9 cellular contexts compared by ENCODE assay signal in genomic region chr16:29876186-29876577, GRCh38. TPM values are rescaled to one million over a fixed set of nuclear protein-coding genes. Genes with fewer than 3 reads are reported as not detected.
DNase-seq lines count a peak whose midpoint lies in the region; ATAC-seq, FAIRE-seq and TF ChIP-seq lines count a peak whose summit lies in the region.
"Had no signal": no experiment of that assay in that cellular context is flagged by ENCODE, and none has a peak within 500 bp of the region (broad histone marks: within the 10 kb centered on the region; RNA-seq: fewer than 3 reads in every experiment).

No MANE protein-coding gene starts in this region.

- H3K4me3 Mint-ChIP-seq in CD4-positive, CD25-positive, alpha-beta regulatory T cell, result peak overlapping the region in 3 of 4 donors; percentile 69 to 83 (median 77)
- H3K4me3 Mint-ChIP-seq in IgD-negative memory B cell, result peak overlapping the region in 3 of 4 donors; percentile 41 to 84 (median 63)

- TF ChIP-seq RAD21 in H1 (IDR thresholded peaks at IDR 0.05 in 1 of 2, conservative IDR thresholded peaks at IDR 0.05 in 1 of 2; ENCODE audit: low read depth in 2 of 2, low read length in 2 of 2), result no peak

- H3K14ac ChIP-seq in H1 (ENCODE audit: insufficient read length), result no peak overlapping the region
- H3K14ac ChIP-seq in neuronal stem cell (ENCODE audit: low read length), result no peak overlapping the region

- no peaks in the 10 kb centered on the region for H3K9me3 ChIP-seq in CD4-positive, CD25-positive, alpha-beta regulatory T cell (ENCODE audit: control insufficient read depth in 2 of 2, low read length in 2 of 2)
- no peaks in the 10 kb centered on the region for H3K9me3 ChIP-seq in H1 (ENCODE audit: insufficient read depth in 2 of 2, low read depth in 1 of 2, low read length in 1 of 2)
- peaks cover 0 to 3% of the 10 kb centered on the region in 2 donors for H3K9me3 ChIP-seq in neuronal stem cell (replicated peaks in 1 of 2; ENCODE audit: control insufficient read depth in 2 of 2, insufficient read depth in 1 of 2, low read depth in 1 of 2, low read length in 2 of 2)

- no peak for TF ChIP-seq EP300 in H1 (IDR thresholded peaks at IDR 0.05; ENCODE audit: borderline replicate concordance in 1 of 2, low read depth in 2 of 2, low read length in 2 of 2)

- H3K23me2 ChIP-seq in H1 (ENCODE audit: low read depth, low read length), result peaks cover 7% of the 10 kb centered on the region; the same call in 1 of the 2 replicates

- FAIRE-seq in H1 (lab: Jason Lieb, UNC), result no peak

- no peak overlapping the region for H3K23ac ChIP-seq in H1 (ENCODE audit: insufficient read length)
- H3K23ac ChIP-seq in neuronal stem cell (ENCODE audit: low read depth, low read length, poor library complexity), result no peak overlapping the region

- H3K79me1 ChIP-seq in H1 (ENCODE audit: low read depth, low read length) (no peaks in the 10 kb centered on the region), neuronal stem cell (ENCODE audit: low read depth, low read length) (no peaks in the 10 kb centered on the region)

- POLR2A ChIA-PET in H1 (lab: Charles Lee; ENCODE audit: partially characterized antibody), result interaction anchor here (0.7 to 2.2 kb wide), 4 partner anchors 13 to 161 kb away, joined by 4 to 15 read pairs (median 5); partner anchors contain the start of genes ASPHD1, CDIPT and SEZ6L2

- no peak overlapping the region for H3K4ac ChIP-seq in H1 (replicated peaks; ENCODE audit: insufficient read length, low read depth, low read length)
- H3K4ac ChIP-seq in neuronal stem cell (ENCODE audit: low read length), result no peak overlapping the region

- H3K4me1 ChIP-seq in CD4-positive, CD25-positive, alpha-beta regulatory T cell (ENCODE audit: control insufficient read depth, insufficient read depth, low read length, poor library complexity, severe bottlenecking), result peaks cover 16% of the 10 kb centered on the region
- H3K4me1 ChIP-seq in H1 (replicated peaks in 1 of 4; ENCODE audit: control insufficient read depth in 3 of 4, insufficient read depth in 4 of 4, low read length in 3 of 4), result peaks cover 0 to 11% (median 7%) of the 10 kb centered on the region in 4 experiments; a peak in 5 of 7 replicates
- H3K4me1 ChIP-seq in neuronal stem cell (ENCODE audit: control insufficient read depth in 2 of 2, insufficient read depth in 1 of 2, low read depth in 1 of 2, low read length in 2 of 2), result peaks cover 0 to 2% of the 10 kb centered on the region in 2 donors

- CTCF ChIA-PET in H1 (lab: Charles Lee; ENCODE audit: partially characterized antibody), result interaction anchor here (0.8 to 3.5 kb wide), 2 partner anchors 12 to 145 kb away, joined by 3 to 10 read pairs; partner anchors contain the start of gene CDIPT

- in situ Hi-C loops in GM13976 (cut with MboI; ENCODE audit: low sequenced_read_pairs, unreplicated experiment), result no loop called here

- H3K36me3 Mint-ChIP-seq in CD4-positive, CD25-positive, alpha-beta regulatory T cell, result no peaks in the 10 kb centered on the region
- no peaks in the 10 kb centered on the region for H3K36me3 Mint-ChIP-seq in IgD-negative memory B cell

- H3K18ac ChIP-seq in H1 (ENCODE audit: extremely low read depth, low read length), result no peak overlapping the region
- peak overlapping the region; percentile 45 for H3K18ac ChIP-seq in neuronal stem cell (ENCODE audit: low read length)

- no peak overlapping the region for H3K56ac ChIP-seq in H1 (replicated peaks; ENCODE audit: insufficient read length, low read depth, low read length)

- H4K5ac ChIP-seq in H1 (ENCODE audit: insufficient read length, low read depth, low read length), result no peak overlapping the region

- no peak overlapping the region for H3K27ac ChIP-seq in CD4-positive, CD25-positive, alpha-beta regulatory T cell (ENCODE audit: insufficient read depth, low read length, poor library complexity, severe bottlenecking)
- H3K27ac ChIP-seq in H1 (ENCODE audit: low read depth, low read length) (no peak overlapping the region), neuronal stem cell (replicated peaks; ENCODE audit: low read length) (no peak overlapping the region)

- no peak overlapping the region for H2BK12ac ChIP-seq in H1 (ENCODE audit: low read depth, low read length)
- no peak overlapping the region for H2BK12ac ChIP-seq in neuronal stem cell (ENCODE audit: low read length)

- peaks cover 6% of the 10 kb centered on the region for H3K27me3 ChIP-seq in CD4-positive, CD25-positive, alpha-beta regulatory T cell (ENCODE audit: control insufficient read depth, insufficient read depth, low read length)
- H3K27me3 ChIP-seq in H1 (replicated peaks in 1 of 4; ENCODE audit: control insufficient read depth in 3 of 4, extremely low read depth in 1 of 4, insufficient read depth in 3 of 4, low read length in 3 of 4) (no peaks in the 10 kb centered on the region), neuronal stem cell (ENCODE audit: control insufficient read depth in 3 of 3, insufficient read depth in 3 of 3, low read depth in 1 of 3, low read length in 3 of 3) (peaks cover 6 to 20% (median 8%) of the 10 kb centered on the region in 3 experiments)

- H3K9ac ChIP-seq in H1 (replicated peaks in 1 of 4; ENCODE audit: extremely low read depth in 1 of 4, low read depth in 3 of 4, low read length in 3 of 4), result no peak overlapping the region
- H3K9ac ChIP-seq in neuronal stem cell (ENCODE audit: low read depth, low read length, poor library complexity), result no peak overlapping the region

- H4K20me1 ChIP-seq in H1 (replicated peaks in 1 of 2; ENCODE audit: control insufficient read depth in 1 of 2, insufficient read depth in 2 of 2, low read length in 2 of 2), result peaks cover 1 to 2% of the 10 kb centered on the region in 2 experiments

- no peak overlapping the region for H2BK5ac ChIP-seq in H1 (ENCODE audit: low read depth, low read length)
- H2BK5ac ChIP-seq in neuronal stem cell (ENCODE audit: low read length), result no peak overlapping the region

- H2BK120ac ChIP-seq in H1 (replicated peaks; ENCODE audit: low read depth, low read length), result no peak overlapping the region
- no peak overlapping the region for H2BK120ac ChIP-seq in neuronal stem cell (ENCODE audit: low read depth, low read length)

- H2AFZ ChIP-seq in H1 (ENCODE audit: low read length), result no peak overlapping the region; the same call in 1 of the 2 replicates
- H2AFZ ChIP-seq in neuronal stem cell (ENCODE audit: low read length), result no peak overlapping the region

- TF ChIP-seq CTCF in H1 (IDR thresholded peaks at IDR 0.05; ENCODE audit: control extremely low read depth in 1 of 3, insufficient read depth in 1 of 3, low read depth in 1 of 3, low read length in 3 of 3), result no peak
- TF ChIP-seq CTCF in GM13976 (IDR thresholded peaks at IDR 0.05; ENCODE audit: borderline replicate concordance, control extremely low read depth, extremely low read depth, insufficient read depth, missing control alignments), result no peak

- ATAC-seq in CD4-positive, CD25-positive, alpha-beta regulatory T cell (ENCODE audit: low read depth in 2 of 2), result peak in 1 of 2 donors; percentile 6
- no peak for ATAC-seq in GM21619 (IDR thresholded peaks at IDR 0.05; ENCODE audit: unreplicated experiment)

- H3K36me3 ChIP-seq in CD4-positive, CD25-positive, alpha-beta regulatory T cell (ENCODE audit: control insufficient read depth, insufficient read depth, low read length), result no peaks in the 10 kb centered on the region
- H3K36me3 ChIP-seq in H1 (ENCODE audit: control insufficient read depth in 2 of 4, insufficient read depth in 4 of 4, low read length in 3 of 4), result peaks cover 0 to 5% (median 2%) of the 10 kb centered on the region in 4 experiments; a peak in 3 of 8 replicates
- peaks cover 0 to 4% of the 10 kb centered on the region in 2 donors for H3K36me3 ChIP-seq in neuronal stem cell (replicated peaks in 1 of 2; ENCODE audit: control insufficient read depth in 2 of 2, insufficient read depth in 2 of 2, low read length in 2 of 2)

- H3K4me1 Mint-ChIP-seq in CD4-positive, CD25-positive, alpha-beta regulatory T cell, result peaks cover 0 to 19% (median 7%) of the 10 kb centered on the region in 4 donors
- peaks cover 0 to 14% (median 9%) of the 10 kb centered on the region in 3 donors for H3K4me1 Mint-ChIP-seq in IgD-negative memory B cell

- no peaks in the 10 kb centered on the region; a peak in 1 of 4 replicates for H3K79me2 ChIP-seq in H1 (ENCODE audit: control insufficient read depth in 1 of 2, insufficient read depth in 2 of 2, low read length in 2 of 2)

- peaks cover 52% of the 10 kb centered on the region for H3K27me3 Mint-ChIP-seq in CD4-positive, CD25-positive, alpha-beta regulatory T cell
- H3K27me3 Mint-ChIP-seq in IgD-negative memory B cell, result peaks cover 31% of the 10 kb centered on the region

- no peak for DNase-seq in CD4-positive, CD25-positive, alpha-beta regulatory T cell
- DNase-seq in H1 (ENCODE audit: low read depth in 1 of 2, low spot score in 2 of 2) (peak in 1 of 2 experiments; percentile 49), neuronal stem cell (ENCODE audit: low spot score) (no peak), GM13976 (ENCODE audit: low spot score) (no peak), SIG-M5 (lab: John Stamatoyannopoulos, UW) (no peak), mesenteric fat pad (ENCODE audit: low spot score) (no peak)
- DNase-seq: NCI-H524 had no signal

- H4K8ac ChIP-seq in H1 (ENCODE audit: extremely low read depth, insufficient read depth, low read length), result no peak overlapping the region
- H4K8ac ChIP-seq in neuronal stem cell (ENCODE audit: low read depth, low read length), result no peak overlapping the region

- H2BK20ac ChIP-seq in H1 (ENCODE audit: low read length), result no peak overlapping the region

- H3K9me3 Mint-ChIP-seq in CD4-positive, CD25-positive, alpha-beta regulatory T cell, result peaks cover 0 to 2% (median 0%) of the 10 kb centered on the region in 7 donors
- H3K9me3 Mint-ChIP-seq in IgD-negative memory B cell, result peaks cover 0 to 1% (median 0%) of the 10 kb centered on the region in 3 donors

- no peak overlapping the region for H4K91ac ChIP-seq in H1 (replicated peaks; ENCODE audit: insufficient read length, low read length)
- no peak overlapping the region for H4K91ac ChIP-seq in neuronal stem cell (ENCODE audit: low read depth, low read length, poor library complexity)

- H3K4me2 ChIP-seq in H1 (ENCODE audit: insufficient read depth in 1 of 2, low read depth in 2 of 2, low read length in 2 of 2) (peak overlapping the region; percentile 69 to 91), neuronal stem cell (ENCODE audit: insufficient read depth, low read length, poor library complexity, severe bottlenecking) (peak overlapping the region; percentile 66)

- TF ChIP-seq POLR2A in H1 (IDR thresholded peaks at IDR 0.05; ENCODE audit: control extremely low read depth in 1 of 2, low read depth in 2 of 2, low read length in 2 of 2), result no peak

- H2BK15ac ChIP-seq in H1 (ENCODE audit: low read length) (no peak overlapping the region), neuronal stem cell (ENCODE audit: low read length) (no peak overlapping the region)

- no peak overlapping the region for H2AK5ac ChIP-seq in H1 (ENCODE audit: low read depth, low read length)
- H2AK5ac ChIP-seq in neuronal stem cell (ENCODE audit: low read depth, low read length), result no peak overlapping the region

- 22% methylated on average over 14 of the region's 17 CpGs; no CpG with 5 or more reads in 1 of the 2 experiments for WGBS in H1 (ENCODE audit: extremely low coverage in 1 of 2, insufficient coverage in 1 of 2, insufficient read length in 1 of 2, insufficient replicate concordance in 2 of 2, low coverage in 1 of 2, low lambda C conversion rate in 2 of 2, missing lambda C conversion rate in 1 of 2), 2 experiments
- WGBS in neuronal stem cell (ENCODE audit: extremely low coverage in 2 of 2, insufficient read length in 2 of 2, insufficient replicate concordance in 1 of 2), 2 donors, result no CpG with 5 or more reads among the region's 17 CpGs

- H3K27ac Mint-ChIP-seq in CD4-positive, CD25-positive, alpha-beta regulatory T cell, result peak overlapping the region in 1 of 3 donors; percentile 27
- peak overlapping the region in 1 of 3 donors; percentile 46 for H3K27ac Mint-ChIP-seq in IgD-negative memory B cell

- no peak overlapping the region for H3K4me3 ChIP-seq in CD4-positive, CD25-positive, alpha-beta regulatory T cell (ENCODE audit: low read depth, low read length)
- peak overlapping the region; percentile 41 to 64 (median 52) for H3K4me3 ChIP-seq in H1 (ENCODE audit: extremely low read depth in 1 of 4, insufficient read depth in 2 of 4, low read depth in 3 of 4, low read length in 4 of 4)
- peak overlapping the region in 1 of 2 donors; percentile 69 for H3K4me3 ChIP-seq in neuronal stem cell (ENCODE audit: low read length in 2 of 2)

RNA-seq across cellular contexts. Expression of gene CDIPT, which starts 13.2 kb away (rescaled TPM):
- 47.7 TPM for total RNA-seq in CD4-positive, CD25-positive, alpha-beta regulatory T cell
- 100 to 1,000 TPM; 100 to 122 (median 108) TPM for polyA plus RNA-seq in CD4-positive, CD25-positive, alpha-beta regulatory T cell
- polyA plus RNA-seq in IgD-negative memory B cell (73.8 TPM), H1 (2011; rRNA removed) (140 and 190 TPM in 2 replicates)
- 69.2 and 70.9 TPM in 2 replicates for total RNA-seq in H1 (2021; fragmentation: NEBNext Ultra II Directional; extraction: Animal tissue kit (Norgen Biotek cat#: 25700))
- 121 TPM for polyA plus RNA-seq in H1 (2011; cell fraction: cytosol; rRNA removed)
- 112 TPM for polyA plus RNA-seq in H1 (2011; cell fraction: nucleus; rRNA removed)
- polyA plus RNA-seq in H1 (2012, experiment 1 of 2), result 68.6 to 81.2 TPM (median 78.1 TPM) in 4 replicates
- polyA plus RNA-seq in H1 (2012, experiment 2 of 2), result 94.9 TPM
- polyA plus RNA-seq in H1 (2013, experiment 1 of 2), result 63.4 TPM
- 67.9 TPM for polyA plus RNA-seq in H1 (2013, experiment 2 of 2)
- polyA minus RNA-seq in H1 (2011; rRNA and poly(A)+ RNA removed), result 50.1 and 60.7 TPM in 2 replicates
- polyA minus RNA-seq in H1 (2011; cell fraction: cytosol; rRNA and poly(A)+ RNA removed), result 63.3 TPM
- polyA minus RNA-seq in H1 (2011; cell fraction: nucleus; rRNA and poly(A)+ RNA removed), result 28.2 TPM
- polyA plus RNA-seq in neuronal stem cell (2013, experiment 1 of 2), result 38.7 TPM
- polyA plus RNA-seq in neuronal stem cell (2013, experiment 2 of 2), result 37.4 TPM
- 117 TPM for total RNA-seq in mesenteric fat pad

RNA-seq across cellular contexts. Expression of gene SEZ6L2, which starts 23.2 kb away (rescaled TPM):
- total RNA-seq in CD4-positive, CD25-positive, alpha-beta regulatory T cell, result not detected
- not detected for polyA plus RNA-seq in CD4-positive, CD25-positive, alpha-beta regulatory T cell
- polyA plus RNA-seq in IgD-negative memory B cell, result not detected
- 43.5 and 46.6 TPM in 2 replicates for total RNA-seq in H1 (2021; fragmentation: NEBNext Ultra II Directional; extraction: Animal tissue kit (Norgen Biotek cat#: 25700))
- 47.7 and 65.7 TPM in 2 replicates for polyA plus RNA-seq in H1 (2011; rRNA removed)
- polyA plus RNA-seq in H1 (2011; cell fraction: cytosol; rRNA removed), result 22.1 TPM
- 51.2 TPM for polyA plus RNA-seq in H1 (2011; cell fraction: nucleus; rRNA removed)
- 31.1 to 59.1 TPM (median 54.7 TPM) in 4 replicates for polyA plus RNA-seq in H1 (2012, experiment 1 of 2)
- polyA plus RNA-seq in H1 (2012, experiment 2 of 2), result 45.0 TPM
- polyA plus RNA-seq in H1 (2013, experiment 1 of 2), result 104 TPM
- polyA plus RNA-seq in H1 (2013, experiment 2 of 2), result 87.1 TPM
- polyA minus RNA-seq in H1 (2011; rRNA and poly(A)+ RNA removed), result 12.5 and 14.5 TPM in 2 replicates
- 27.9 TPM for polyA minus RNA-seq in H1 (2011; cell fraction: cytosol; rRNA and poly(A)+ RNA removed)
- polyA minus RNA-seq in H1 (2011; cell fraction: nucleus; rRNA and poly(A)+ RNA removed), result 17.1 TPM
- 17.7 TPM for polyA plus RNA-seq in neuronal stem cell (2013, experiment 1 of 2)
- 16.7 TPM for polyA plus RNA-seq in neuronal stem cell (2013, experiment 2 of 2)
- 1.1 TPM for total RNA-seq in mesenteric fat pad

RNA-seq across cellular contexts. Expression of gene ASPHD1, which starts 24.1 kb away (rescaled TPM):
- total RNA-seq in CD4-positive, CD25-positive, alpha-beta regulatory T cell, result not detected
- not detected for polyA plus RNA-seq in CD4-positive, CD25-positive, alpha-beta regulatory T cell
- not detected for polyA plus RNA-seq in IgD-negative memory B cell
- 17.8 and 18.6 TPM in 2 replicates for total RNA-seq in H1 (2021; fragmentation: NEBNext Ultra II Directional; extraction: Animal tissue kit (Norgen Biotek cat#: 25700))
- 14.1 and 14.5 TPM in 2 replicates for polyA plus RNA-seq in H1 (2011; rRNA removed)
- polyA plus RNA-seq in H1 (2011; cell fraction: cytosol; rRNA removed), result 11.6 TPM
- polyA plus RNA-seq in H1 (2011; cell fraction: nucleus; rRNA removed), result 14.1 TPM
- polyA plus RNA-seq in H1 (2012, experiment 1 of 2), result 12.6 to 24.9 TPM (median 23.4 TPM) in 4 replicates
- 10.3 TPM for polyA plus RNA-seq in H1 (2012, experiment 2 of 2)
- 10.5 TPM for polyA plus RNA-seq in H1 (2013, experiment 1 of 2)
- polyA plus RNA-seq in H1 (2013, experiment 2 of 2), result 10.8 TPM
- 1.0 and 1.4 TPM in 2 replicates for polyA minus RNA-seq in H1 (2011; rRNA and poly(A)+ RNA removed)
- polyA minus RNA-seq in H1 (2011; cell fraction: cytosol; rRNA and poly(A)+ RNA removed), result 5.0 TPM
- 5.7 TPM for polyA minus RNA-seq in H1 (2011; cell fraction: nucleus; rRNA and poly(A)+ RNA removed)
- polyA plus RNA-seq in neuronal stem cell (2013, experiment 1 of 2), result 0.66 TPM
- polyA plus RNA-seq in neuronal stem cell (2013, experiment 2 of 2), result 0.44 TPM
- 0.67 TPM for total RNA-seq in mesenteric fat pad

RNA-seq across cellular contexts. Expression of gene KCTD13, which starts 49.8 kb away (rescaled TPM):
- 52.3 TPM for total RNA-seq in CD4-positive, CD25-positive, alpha-beta regulatory T cell
- polyA plus RNA-seq in CD4-positive, CD25-positive, alpha-beta regulatory T cell, result 10 to 100 TPM in 2 of 4 donors, 1 to 10 TPM in 2; 7.0 to 12.8 (median 9.9) TPM
- 19.2 TPM for polyA plus RNA-seq in IgD-negative memory B cell
- total RNA-seq in H1 (2021; fragmentation: NEBNext Ultra II Directional; extraction: Animal tissue kit (Norgen Biotek cat#: 25700)), result 10.8 and 12.3 TPM in 2 replicates
- polyA plus RNA-seq in H1 (2011; rRNA removed), result 9.2 and 14.0 TPM in 2 replicates
- 8.1 TPM for polyA plus RNA-seq in H1 (2011; cell fraction: cytosol; rRNA removed)
- polyA plus RNA-seq in H1 (2011; cell fraction: nucleus; rRNA removed), result 25.8 TPM
- polyA plus RNA-seq in H1 (2012, experiment 1 of 2), result 9.4 to 12.3 TPM (median 11.3 TPM) in 4 replicates
- 8.0 TPM for polyA plus RNA-seq in H1 (2012, experiment 2 of 2)
- polyA plus RNA-seq in H1 (2013, experiment 1 of 2), result 10.2 TPM
- 8.2 TPM for polyA plus RNA-seq in H1 (2013, experiment 2 of 2)
- polyA minus RNA-seq in H1 (2011; rRNA and poly(A)+ RNA removed), result 4.2 and 6.4 TPM in 2 replicates
- 5.6 TPM for polyA minus RNA-seq in H1 (2011; cell fraction: cytosol; rRNA and poly(A)+ RNA removed)
- polyA minus RNA-seq in H1 (2011; cell fraction: nucleus; rRNA and poly(A)+ RNA removed), result 10.5 TPM
- polyA plus RNA-seq in neuronal stem cell (2013, experiment 1 of 2), result 14.0 TPM
- 13.4 TPM for polyA plus RNA-seq in neuronal stem cell (2013, experiment 2 of 2)
- 15.7 TPM for total RNA-seq in mesenteric fat pad

RNA-seq across cellular contexts. Expression of gene MVP, which starts 55.9 kb away (rescaled TPM):
- 163 TPM for total RNA-seq in CD4-positive, CD25-positive, alpha-beta regulatory T cell
- 100 to 1,000 TPM; 116 to 157 (median 133) TPM for polyA plus RNA-seq in CD4-positive, CD25-positive, alpha-beta regulatory T cell
- polyA plus RNA-seq in IgD-negative memory B cell, result 90.3 TPM
- total RNA-seq in H1 (2021; fragmentation: NEBNext Ultra II Directional; extraction: Animal tissue kit (Norgen Biotek cat#: 25700)), result 1.9 and 2.9 TPM in 2 replicates
- polyA plus RNA-seq in H1 (2011; rRNA removed), result 1.9 and 4.3 TPM in 2 replicates
- polyA plus RNA-seq in H1 (2011; cell fraction: cytosol; rRNA removed), result 4.8 TPM
- 18.5 TPM for polyA plus RNA-seq in H1 (2011; cell fraction: nucleus; rRNA removed)
- polyA plus RNA-seq in H1 (2012, experiment 1 of 2), result 2.4 to 5.6 TPM (median 3.9 TPM) in 4 replicates
- polyA plus RNA-seq in H1 (2012, experiment 2 of 2), result 1.9 TPM
- 1.4 TPM for polyA plus RNA-seq in H1 (2013, experiment 1 of 2)
- polyA plus RNA-seq in H1 (2013, experiment 2 of 2), result 1.6 TPM
- polyA minus RNA-seq in H1 (2011; rRNA and poly(A)+ RNA removed), result 6.9 and 15.2 TPM in 2 replicates
- polyA minus RNA-seq in H1 (2011; cell fraction: cytosol; rRNA and poly(A)+ RNA removed), result 4.5 TPM
- polyA minus RNA-seq in H1 (2011; cell fraction: nucleus; rRNA and poly(A)+ RNA removed), result 3.7 TPM
- 6.3 TPM for polyA plus RNA-seq in neuronal stem cell (2013, experiment 1 of 2)
- 5.6 TPM for polyA plus RNA-seq in neuronal stem cell (2013, experiment 2 of 2)
- total RNA-seq in mesenteric fat pad, result 150 TPM

Comparison
In these comparisons a context has a peak if more than half of its experiments do, and no peak if none do; other contexts are left out.
1. RNA of gene SEZ6L2, which starts 23.2 kb away (total RNA-seq): 43.5 to 46.6 TPM in H1; 1.1 TPM in mesenteric fat pad (single experiment) and not detected in CD4-positive, CD25-positive, alpha-beta regulatory T cell (single experiment); every median in the first group is over 10 times any median in the second.
2. RNA of gene ASPHD1, which starts 24.1 kb away (total RNA-seq): 17.8 to 18.6 TPM in H1; 0.67 TPM in mesenteric fat pad (single experiment) and not detected in CD4-positive, CD25-positive, alpha-beta regulatory T cell (single experiment); every median in the first group is over 10 times any median in the second.